ENCODE assay signal across 22 cellular contexts in the genomic region with DNA sequence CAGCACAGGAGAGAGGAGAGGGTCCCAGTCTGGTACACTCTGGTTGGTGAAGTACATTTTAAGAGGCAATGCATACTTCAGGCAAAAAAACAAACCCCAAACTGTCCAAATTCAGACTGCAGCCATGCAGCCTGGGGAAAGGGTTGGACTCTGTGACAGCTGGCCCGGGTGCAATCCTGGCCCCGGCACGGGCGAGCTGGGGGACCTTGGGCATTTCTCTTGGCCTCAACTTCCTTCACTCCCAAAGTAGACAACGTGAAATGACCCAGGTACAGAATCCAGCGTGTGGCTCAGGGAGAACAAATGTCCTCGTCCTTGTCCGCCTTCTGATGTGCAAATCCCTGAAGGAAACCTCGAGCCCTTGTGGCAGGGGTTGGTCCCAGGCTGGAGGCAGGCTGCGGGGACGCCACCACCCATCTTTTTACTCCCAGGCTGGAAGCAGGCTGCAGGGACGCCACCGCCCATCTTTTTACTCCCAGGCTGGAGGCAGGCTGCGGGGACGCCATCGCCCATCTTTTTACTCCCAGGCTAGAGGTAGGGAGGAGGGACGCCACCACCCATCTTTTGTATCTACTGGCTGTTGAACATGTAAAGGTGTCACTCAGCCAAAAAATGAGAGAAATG.
"Had no signal": no experiment of that assay in that cellular context is flagged by ENCODE, and none has a peak within 500 bp of the region (broad histone marks: within the 10 kb centered on the region; RNA-seq: fewer than 3 reads in every experiment).

No MANE protein-coding gene starts in this region.

- H3K27ac ChIP-seq: brain microvascular endothelial cell, cardiac muscle cell, SJSA1 had no signal

- ATAC-seq: activated CD4-positive, CD25-positive, alpha-beta regulatory T cell treated with anti-CD3 and anti-CD28 coated beads, Interleukin-2, amount 50 U/mL, for 24 hours; activated CD8-positive, alpha-beta T cell treated with anti-CD3 and anti-CD28 coated beads, Interleukin-2, amount 10 ng/mL, durations not matched to agents 7 days and 5 days; PC-3; SK-N-SH treated with all-trans-retinoic acid at 6 μM for 48 hours had no signal

- H3K9me3 ChIP-seq: MG63, SJSA1 had no signal

- DNase-seq: activated CD4-positive, alpha-beta T cell treated with anti-CD3 and anti-CD28 coated beads for 4 hours; activated CD4-positive, alpha-beta T cell treated with anti-CD3 and anti-CD28 coated beads, Interleukin-2, amount 50 U/mL, for 4 hours; activated CD8-positive, alpha-beta memory T cell treated with anti-CD3 and anti-CD28 coated beads, Interleukin-2, amount 50 U/mL, for 48 hours; activated CD8-positive, alpha-beta T cell treated with anti-CD3 and anti-CD28 coated beads, Interleukin-2, amount 10 ng/mL, durations not matched to agents 7 days and 5 days; activated T-cell treated with anti-CD3 and anti-CD28 coated beads, Interleukin-2, amount 50 U/mL, for 1 hour; brain microvascular endothelial cell; MG63; NCI-H1105; NCI-H1436; NCI-H1694 treated with DMSO at 0.1 percent for 48 hours; NCI-H2029 treated with DMSO at 0.1 percent for 48 hours; NCI-H446; NCI-H524; PC-3; SHP77; SW 1271 had no signal

- H3K4me3 Mint-ChIP-seq: activated CD8-positive, alpha-beta T cell treated with anti-CD3 and anti-CD28 coated beads, Interleukin-2, amount 10 ng/mL, durations not matched to agents 7 days and 5 days; activated naive CD4-positive, alpha-beta T cell treated with anti-CD3 and anti-CD28 coated beads, Interleukin-2, amount 50 U/mL, for 24 hours; T-helper 1 cell treated with Interleukin-12 subunit alpha and Interleukin-12 subunit beta and Interleukin-4 antibody, amounts not matched to agents 30 μg/mL and 1 μg/mL, for 36 hours had no signal

- H3K4me1 ChIP-seq: SJSA1 had no signal

- H3K9me3 Mint-ChIP-seq: activated naive CD4-positive, alpha-beta T cell treated with anti-CD3 and anti-CD28 coated beads, Interleukin-2, amount 50 U/mL, for 24 hours; T-helper 1 cell treated with Interleukin-12 subunit alpha and Interleukin-12 subunit beta and Interleukin-4 antibody, amounts not matched to agents 30 μg/mL and 1 μg/mL, for 36 hours had no signal

- H3K4me3 ChIP-seq: cardiac muscle cell, MG63, SJSA1 had no signal

- H3K27me3 ChIP-seq: brain microvascular endothelial cell, cardiac muscle cell, MG63, SJSA1 had no signal

- H3K27ac Mint-ChIP-seq: activated CD8-positive, alpha-beta T cell treated with anti-CD3 and anti-CD28 coated beads, Interleukin-2, amount 10 ng/mL, durations not matched to agents 7 days and 5 days; activated naive CD4-positive, alpha-beta T cell treated with anti-CD3 and anti-CD28 coated beads, Interleukin-2, amount 50 U/mL, for 24 hours; T-helper 1 cell treated with Interleukin-12 subunit alpha and Interleukin-12 subunit beta and Interleukin-4 antibody, amounts not matched to agents 30 μg/mL and 1 μg/mL, for 36 hours had no signal

- H3K4me1 Mint-ChIP-seq: activated naive CD4-positive, alpha-beta T cell treated with anti-CD3 and anti-CD28 coated beads, Interleukin-2, amount 50 U/mL, for 24 hours had no signal

- H3K36me3 ChIP-seq: brain microvascular endothelial cell, MG63, SJSA1 had no signal

- H3K27me3 Mint-ChIP-seq: activated naive CD4-positive, alpha-beta T cell treated with anti-CD3 and anti-CD28 coated beads, Interleukin-2, amount 50 U/mL, for 24 hours had no signal

- H3K36me3 Mint-ChIP-seq: activated naive CD4-positive, alpha-beta T cell treated with anti-CD3 and anti-CD28 coated beads, Interleukin-2, amount 50 U/mL, for 24 hours had no signal
